1 cellular context compared by ENCODE assay signal in the genomic region with DNA sequence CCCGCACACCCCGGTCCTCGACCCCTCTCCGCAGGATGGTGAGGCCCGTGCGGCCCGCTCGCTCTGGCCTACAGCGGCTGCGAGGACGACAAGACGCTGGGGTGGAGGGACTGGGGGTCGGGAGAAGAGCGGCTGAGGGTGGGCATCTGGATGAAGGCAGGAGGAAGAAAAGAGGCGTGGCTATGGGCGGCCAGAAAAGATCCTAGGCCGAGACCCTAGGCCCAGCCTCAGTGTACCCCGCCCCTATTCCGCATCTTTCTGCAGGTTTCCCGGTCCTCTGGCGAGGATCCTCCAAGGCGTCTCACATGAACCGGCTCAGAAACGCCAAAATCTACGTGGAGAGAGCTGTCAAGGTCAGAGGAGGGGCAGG.
TF ChIP-seq lines count a peak whose summit lies in the region.

No MANE protein-coding gene starts in this region.

TF ChIP-seq in H1, 55 proteins besides CTCF, POLR2A, EP300 and RAD21:
- TF ChIP-seq JUND (IDR thresholded peaks at IDR 0.05; ENCODE audit: low read length) (no peak), RFX5 (IDR thresholded peaks at IDR 0.05; ENCODE audit: borderline replicate concordance, low read depth, low read length) (no peak), JUN (IDR thresholded peaks at IDR 0.05; ENCODE audit: low read depth, low read length) (no peak), KDM4A (IDR thresholded peaks at IDR 0.05; ENCODE audit: low read depth, low read length, severe bottlenecking) (peak; percentile 2), SRF (IDR thresholded peaks at IDR 0.05; ENCODE audit: low read depth, low read length) (no peak), YY1 (IDR thresholded peaks at IDR 0.05; ENCODE audit: low read depth, low read length) (no peak), SIN3A (conservative IDR thresholded peaks at IDR 0.05 in 1 of 2, IDR thresholded peaks at IDR 0.05 in 1 of 2; ENCODE audit: low read depth in 1 of 2, low read length in 2 of 2) (peak in 1 of 2 experiments; percentile 5; a peak in 1 of 4 replicates)
